17 cellular contexts compared by ENCODE assay signal in genomic region chr5:9196403-9197224, GRCh38.
DNase-seq lines count a peak whose midpoint lies in the region; ATAC-seq, FAIRE-seq and TF ChIP-seq lines count a peak whose summit lies in the region.
"Had no signal": no experiment of that assay in that cellular context is flagged by ENCODE, and none has a peak within 500 bp of the region (broad histone marks: within the 10 kb centered on the region; RNA-seq: fewer than 3 reads in every experiment).

No MANE protein-coding gene starts in this region.

- no peak overlapping the region for H3K18ac ChIP-seq in mesenchymal stem cell (ENCODE audit: low read depth in 1 of 2, low read length in 2 of 2)

- TF ChIP-seq POLR2A in GM12891 (IDR thresholded peaks at IDR 0.05; ENCODE audit: low read depth, low read length): no peak

- no peak overlapping the region for H4K91ac ChIP-seq in mesenchymal stem cell (ENCODE audit: low read length)

- no peak overlapping the region for H3K4me3 Mint-ChIP-seq in stimulated activated naive B cell treated with anti-CD40 and anti-IgM and Interleukin-4, amounts not matched to agents 10 μg/mL and 1 μg/mL and 100 μg/mL, for 72 hours
- H3K4me3 Mint-ChIP-seq in CD8-positive, alpha-beta T cell: no peak overlapping the region
- H3K4me3 Mint-ChIP-seq: activated naive CD4-positive, alpha-beta T cell treated with anti-CD3 and anti-CD28 coated beads, Interleukin-2, amount 50 U/mL, for 24 hours had no signal

- no peak overlapping the region for H3K23ac ChIP-seq in mesenchymal stem cell (ENCODE audit: low read length in 2 of 2)

- no peak for TF ChIP-seq CTCF in AG10803 (conservative IDR thresholded peaks at IDR 0.05; ENCODE audit: low read length)
- no peak for TF ChIP-seq CTCF in choroid plexus epithelial cell (conservative IDR thresholded peaks at IDR 0.05; ENCODE audit: low read depth, low read length)
- TF ChIP-seq CTCF in psoas muscle (IDR thresholded peaks at IDR 0.05): no peak
- no peak for TF ChIP-seq CTCF in CD8-positive, alpha-beta T cell (IDR thresholded peaks at IDR 0.05)

- DNase-seq in AG10803 (ENCODE audit: low read depth) (peak; percentile 31), NCI-H226 (peak; percentile 82), choroid plexus epithelial cell (ENCODE audit: low read depth) (peak; percentile 88), mesenchymal stem cell (peak; percentile 47), GM12891 (ENCODE audit: insufficient read length, low spot score) (no peak), psoas muscle (no peak)
- DNase-seq in stimulated activated naive B cell treated with anti-CD40 and anti-IgM and Interleukin-4, amounts not matched to agents 10 μg/mL and 1 μg/mL and 100 μg/mL, for 72 hours: no peak
- no peak for DNase-seq in CD8-positive, alpha-beta T cell
- DNase-seq: activated CD4-positive, CD25-positive, alpha-beta regulatory T cell treated with anti-CD3 and anti-CD28 coated beads, Interleukin-2, amount 50 U/mL, for 72 hours; central memory CD4-positive, alpha-beta T cell; left cardiac atrium; NCI-H1048; SHP77; T-helper 2 cell; testis had no signal

- H3K27ac ChIP-seq in mesenchymal stem cell (ENCODE audit: low read length, poor library complexity, severe bottlenecking): no peak overlapping the region
- H3K27ac ChIP-seq in psoas muscle: no peak overlapping the region
- no peak overlapping the region for H3K27ac ChIP-seq in CD8-positive, alpha-beta T cell (ENCODE audit: low read depth, low read length)
- H3K27ac ChIP-seq: hepatocyte, testis had no signal

- H3K4me3 ChIP-seq in AG10803 (ENCODE audit: low read length) (no peak overlapping the region), choroid plexus epithelial cell (ENCODE audit: low read depth, low read length) (no peak overlapping the region), mesenchymal stem cell (ENCODE audit: insufficient read depth in 1 of 2, low read depth in 1 of 2, low read length in 2 of 2) (no peak overlapping the region), psoas muscle (no peak overlapping the region)
- H3K4me3 ChIP-seq in CD8-positive, alpha-beta T cell (ENCODE audit: low read depth, low read length): no peak overlapping the region
- H3K4me3 ChIP-seq: hepatocyte, testis had no signal

- no peak overlapping the region for H2BK15ac ChIP-seq in mesenchymal stem cell (ENCODE audit: low read depth, poor library complexity, severe bottlenecking)

- no peak overlapping the region for H2BK120ac ChIP-seq in mesenchymal stem cell (ENCODE audit: low read depth, low read length)

- H2AK5ac ChIP-seq in mesenchymal stem cell (ENCODE audit: low read length, severe bottlenecking): no peak overlapping the region

- ATAC-seq in stimulated activated naive B cell treated with anti-CD40 and anti-IgM and Interleukin-4, amounts not matched to agents 10 μg/mL and 1 μg/mL and 100 μg/mL, for 72 hours (replicated peaks): no peak
- ATAC-seq in psoas muscle: no peak
- no peak for ATAC-seq in CD8-positive, alpha-beta T cell
- ATAC-seq: left cardiac atrium had no signal

- no peak overlapping the region for H4K8ac ChIP-seq in mesenchymal stem cell (ENCODE audit: low read length)

- H3K27me3 ChIP-seq in mesenchymal stem cell (ENCODE audit: control insufficient read depth in 1 of 2, insufficient read depth in 1 of 2, low read length in 2 of 2): no peaks in the 10 kb centered on the region
- H3K27me3 ChIP-seq in psoas muscle (ENCODE audit: insufficient read depth in 3 of 3, low read length in 2 of 3): no peaks in the 10 kb centered on the region
- H3K27me3 ChIP-seq in CD8-positive, alpha-beta T cell (ENCODE audit: insufficient read depth, low read length): no peaks in the 10 kb centered on the region
- H3K27me3 ChIP-seq: hepatocyte, testis had no signal

- H3K4me1 Mint-ChIP-seq in stimulated activated naive B cell treated with anti-CD40 and anti-IgM and Interleukin-4, amounts not matched to agents 10 μg/mL and 1 μg/mL and 100 μg/mL, for 72 hours: peaks cover 2 to 9% of the 10 kb centered on the region in 2 donors
- no peaks in the 10 kb centered on the region for H3K4me1 Mint-ChIP-seq in CD8-positive, alpha-beta T cell (ENCODE audit: low read depth)
- H3K4me1 Mint-ChIP-seq: activated naive CD4-positive, alpha-beta T cell treated with anti-CD3 and anti-CD28 coated beads, Interleukin-2, amount 50 U/mL, for 24 hours had no signal

- H3K27me3 Mint-ChIP-seq in stimulated activated naive B cell treated with anti-CD40 and anti-IgM and Interleukin-4, amounts not matched to agents 10 μg/mL and 1 μg/mL and 100 μg/mL, for 72 hours: peaks cover 0 to 11% of the 10 kb centered on the region in 2 donors
- no peaks in the 10 kb centered on the region for H3K27me3 Mint-ChIP-seq in CD8-positive, alpha-beta T cell (ENCODE audit: low read depth)
- H3K27me3 Mint-ChIP-seq: activated naive CD4-positive, alpha-beta T cell treated with anti-CD3 and anti-CD28 coated beads, Interleukin-2, amount 50 U/mL, for 24 hours had no signal

- 92% methylated on average over 13 of the region's 13 CpGs for WGBS in mesenchymal stem cell
- 91 to 95% (median 94%) methylated on average over 13 of the region's 13 CpGs for WGBS in psoas muscle, 3 donors

- peaks cover 7% of the 10 kb centered on the region for H3K79me1 ChIP-seq in mesenchymal stem cell (replicated peaks; ENCODE audit: low read length, poor library complexity, severe bottlenecking)

- no peaks in the 10 kb centered on the region for H3K36me3 Mint-ChIP-seq in stimulated activated naive B cell treated with anti-CD40 and anti-IgM and Interleukin-4, amounts not matched to agents 10 μg/mL and 1 μg/mL and 100 μg/mL, for 72 hours
- no peaks in the 10 kb centered on the region for H3K36me3 Mint-ChIP-seq in CD8-positive, alpha-beta T cell
- H3K36me3 Mint-ChIP-seq: activated naive CD4-positive, alpha-beta T cell treated with anti-CD3 and anti-CD28 coated beads, Interleukin-2, amount 50 U/mL, for 24 hours had no signal

- CTCF ChIA-PET in CD8-positive, alpha-beta T cell (lab: Charles Lee): no interaction called here

- H3K27ac Mint-ChIP-seq in stimulated activated naive B cell treated with anti-CD40 and anti-IgM and Interleukin-4, amounts not matched to agents 10 μg/mL and 1 μg/mL and 100 μg/mL, for 72 hours: no peak overlapping the region
- no peak overlapping the region for H3K27ac Mint-ChIP-seq in CD8-positive, alpha-beta T cell
- H3K27ac Mint-ChIP-seq: activated naive CD4-positive, alpha-beta T cell treated with anti-CD3 and anti-CD28 coated beads, Interleukin-2, amount 50 U/mL, for 24 hours had no signal

- intact Hi-C loops in psoas muscle (cut with DNase I): no loop called here
- intact Hi-C loops in CD8-positive, alpha-beta T cell (cut with DNase I, micrococcal nuclease): no loop called here

- H3K9ac ChIP-seq in mesenchymal stem cell (ENCODE audit: low read length): no peak overlapping the region

- H3K9me3 ChIP-seq in mesenchymal stem cell (ENCODE audit: control insufficient read depth, low read length) (no peaks in the 10 kb centered on the region), psoas muscle (no peaks in the 10 kb centered on the region)
- H3K9me3 ChIP-seq in CD8-positive, alpha-beta T cell (ENCODE audit: low read length): no peaks in the 10 kb centered on the region
- H3K9me3 ChIP-seq: testis had no signal

- POLR2A ChIA-PET in CD8-positive, alpha-beta T cell (lab: Charles Lee): no interaction called here

- peaks cover 4% of the 10 kb centered on the region in 2 donors for H3K9me3 Mint-ChIP-seq in stimulated activated naive B cell treated with anti-CD40 and anti-IgM and Interleukin-4, amounts not matched to agents 10 μg/mL and 1 μg/mL and 100 μg/mL, for 72 hours
- H3K9me3 Mint-ChIP-seq in CD8-positive, alpha-beta T cell: peaks cover 3% of the 10 kb centered on the region

- H2BK5ac ChIP-seq in mesenchymal stem cell (ENCODE audit: low read depth, low read length, poor library complexity, severe bottlenecking): no peak overlapping the region

- peaks cover 0 to 11% of the 10 kb centered on the region in 2 experiments for H3K36me3 ChIP-seq in mesenchymal stem cell (ENCODE audit: control insufficient read depth in 1 of 2, insufficient read depth in 2 of 2, low read depth in 1 of 2, low read length in 2 of 2)
- no peaks in the 10 kb centered on the region for H3K36me3 ChIP-seq in psoas muscle (ENCODE audit: insufficient read depth in 1 of 2, low read depth in 1 of 2)
- no peaks in the 10 kb centered on the region for H3K36me3 ChIP-seq in CD8-positive, alpha-beta T cell (ENCODE audit: insufficient read depth, low read length)

- H2AFZ ChIP-seq in mesenchymal stem cell (ENCODE audit: low read depth, low read length): no peak overlapping the region
- H2AFZ ChIP-seq: hepatocyte had no signal

- no peak for FAIRE-seq in GM12891 (lab: Jason Lieb, UNC)

- no peak overlapping the region for H2BK12ac ChIP-seq in mesenchymal stem cell (ENCODE audit: low read length in 2 of 2)

- H3K4me1 ChIP-seq in mesenchymal stem cell (ENCODE audit: control insufficient read depth, insufficient read depth, low read depth, low read length) (peaks cover 9% of the 10 kb centered on the region), psoas muscle (no peaks in the 10 kb centered on the region)
- H3K4me1 ChIP-seq in CD8-positive, alpha-beta T cell (ENCODE audit: insufficient read depth, low read length): no peaks in the 10 kb centered on the region
- H3K4me1 ChIP-seq: testis had no signal

- no peak overlapping the region for H3K14ac ChIP-seq in mesenchymal stem cell (ENCODE audit: low read length in 2 of 2)

- H3K4ac ChIP-seq in mesenchymal stem cell (ENCODE audit: low read depth in 1 of 2, low read length in 2 of 2): no peak overlapping the region

- no peak overlapping the region for H3K4me2 ChIP-seq in mesenchymal stem cell (ENCODE audit: low read length, poor library complexity, severe bottlenecking)
- H3K4me2 ChIP-seq: hepatocyte had no signal

TF ChIP-seq in GM12891, 5 proteins besides CTCF, POLR2A, EP300 and RAD21:
- no peak for TF ChIP-seq PAX5 (IDR thresholded peaks at IDR 0.05; ENCODE audit: insufficient read depth, low read length, severe bottlenecking)

Comparison
In these comparisons a context has a peak if more than half of its experiments do, and no peak if none do; other contexts are left out.
1. DNase-seq: peak in AG10803 (single experiment), NCI-H226 (single experiment), choroid plexus epithelial cell (single experiment) and mesenchymal stem cell (single experiment); none in stimulated activated naive B cell treated with anti-CD40 and anti-IgM and Interleukin-4, amounts not matched to agents 10 μg/mL and 1 μg/mL and 100 μg/mL, for 72 hours (single experiment), GM12891 (single experiment), psoas muscle (0 of 2) and CD8-positive, alpha-beta T cell (0 of 7).